In the genomic region with DNA sequence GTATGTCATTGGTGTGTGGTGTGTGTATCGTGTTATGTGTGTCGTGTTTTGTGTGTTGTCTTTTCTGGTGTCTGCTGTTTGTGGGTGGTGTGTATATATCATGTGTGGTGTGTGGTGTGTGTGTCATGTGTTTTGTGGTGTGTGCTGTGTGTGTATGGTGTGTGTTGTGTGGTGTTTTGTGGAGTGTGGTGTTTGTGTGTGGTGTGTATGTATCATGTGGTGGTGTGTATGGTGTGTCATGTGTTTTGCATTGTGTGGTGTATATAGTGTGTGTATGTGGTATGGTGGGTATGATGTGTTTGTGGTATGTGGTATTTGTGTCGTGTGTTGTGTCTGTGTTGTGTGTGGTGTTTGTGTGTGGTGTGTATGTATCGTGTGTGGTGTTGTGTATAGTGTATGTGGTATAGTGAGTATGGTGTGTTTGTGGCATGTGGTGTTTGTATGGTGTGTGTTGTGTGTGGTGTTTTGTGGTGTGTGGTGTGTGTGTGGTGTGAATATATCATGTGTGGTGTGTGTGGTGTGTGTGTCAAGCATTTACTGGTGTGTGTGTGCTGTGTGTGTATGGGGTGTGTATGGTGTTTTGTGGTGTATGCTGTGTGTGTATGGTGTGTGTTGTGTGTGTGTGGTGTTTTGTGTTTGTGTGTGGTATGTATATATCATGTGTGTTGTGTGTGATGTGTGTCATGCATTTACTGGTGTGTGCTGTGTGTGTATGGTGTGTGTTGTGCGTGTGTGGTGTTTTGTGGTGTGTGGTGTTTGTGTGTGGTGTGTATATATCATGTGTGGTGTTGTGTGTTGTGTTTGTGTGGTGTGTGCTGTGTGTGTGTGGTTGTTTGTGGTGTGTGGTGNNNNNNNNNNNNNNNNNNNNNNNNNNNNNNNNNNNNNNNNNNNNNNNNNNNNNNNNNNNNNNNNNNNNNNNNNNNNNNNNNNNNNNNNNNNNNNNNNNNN, we compare ENCODE assay signal across 26 cellular contexts. TPM values are rescaled to one million over a fixed set of nuclear protein-coding genes. Genes with fewer than 3 reads are reported as not detected.
DNase-seq lines count a peak whose midpoint lies in the region; ATAC-seq and TF ChIP-seq lines count a peak whose summit lies in the region.
"Had no signal": no experiment of that assay in that cellular context is flagged by ENCODE, and none has a peak within 500 bp of the region (broad histone marks: within the 10 kb centered on the region; RNA-seq: fewer than 3 reads in every experiment).

No MANE protein-coding gene starts in this region.

- H3K4me3 ChIP-seq in Karpas-422 (ENCODE audit: low read length) (no peak overlapping the region), left lung (no peak overlapping the region)
- H3K4me3 ChIP-seq: GM23338, testis had no signal

- H3K9me3 ChIP-seq in Karpas-422 (ENCODE audit: low read length) = no peaks in the 10 kb centered on the region
- no peaks in the 10 kb centered on the region for H3K9me3 ChIP-seq in left lung
- H3K9me3 ChIP-seq: testis had no signal

- H3K27me3 ChIP-seq in Karpas-422 (ENCODE audit: low read length) = no peaks in the 10 kb centered on the region
- H3K27me3 ChIP-seq in left lung = peaks cover 0 to 8% of the 10 kb centered on the region in 2 donors
- H3K27me3 ChIP-seq: testis had no signal

- no peak for ATAC-seq in omental fat pad (ENCODE audit: low FRiP score)
- no peak for ATAC-seq in left lung
- ATAC-seq: activated T-helper 17 cell treated with anti-CD3 and anti-CD28 coated beads, Interleukin-2, amount 50 U/mL, for 72 hours; WTC11 had no signal

- intact Hi-C loops in left lung (cut with DNase I) = no loop called here

- H3K9me2 ChIP-seq in Karpas-422 (replicated peaks; ENCODE audit: insufficient read depth, low read length) = no peaks in the 10 kb centered on the region

- peak; percentile 48 for DNase-seq in activated effector memory CD4-positive, alpha-beta T cell treated with anti-CD3 and anti-CD28 coated beads, Interleukin-2, amount 50 U/mL, for 16 hours
- no peak for DNase-seq in activated effector memory CD4-positive, alpha-beta T cell treated with Interleukin-2 at 50 U/mL for 16 hours
- DNase-seq in HEK293T (ENCODE audit: extremely low spot score) = no peak
- peak; percentile 48 for DNase-seq in ecto neural progenitor cell (ENCODE audit: low spot score)
- peak; percentile 17 for DNase-seq in omental fat pad (ENCODE audit: low spot score)
- no peak for DNase-seq in Karpas-422
- no peak for DNase-seq in CD1c-positive myeloid dendritic cell (ENCODE audit: extremely low spot score)
- no peak for DNase-seq in left lung
- DNase-seq: ACHN; amniotic stem cell; DMS 273 treated with DMSO at 0.1 percent for 48 hours; foreskin melanocyte; hippocampal formation; islet precursor cell; NCI-H2081 treated with DMSO at 0.1 percent for 48 hours; NCI-H524 treated with DMSO at 0.1 percent for 48 hours; occipital lobe; retina; stimulated activated CD4-positive, alpha-beta T cell treated with anti-CD3 and anti-CD28 coated beads, Interleukin-12 subunit alpha, Interleukin-12 subunit beta, amount 100 ng/mL, for 4 hours; T-helper 9 cell; testis had no signal

- CTCF ChIA-PET in HEK293T (lab: Yijun Ruan, JAX) = no interaction called here

- H3K27ac ChIP-seq in Karpas-422 (ENCODE audit: low read length) (no peak overlapping the region), left lung (no peak overlapping the region)
- H3K27ac ChIP-seq: C4-2B, testis had no signal

- H3K36me3 ChIP-seq in Karpas-422 (ENCODE audit: insufficient read depth, low read length) (no peaks in the 10 kb centered on the region), left lung (peaks cover 0 to 2% of the 10 kb centered on the region in 2 donors)

- H3K4me2 ChIP-seq in Karpas-422 (ENCODE audit: low read depth, low read length, poor library complexity, severe bottlenecking) = no peak overlapping the region
- H3K4me2 ChIP-seq: GM23338 had no signal

- no peak overlapping the region for H2AFZ ChIP-seq in Karpas-422 (ENCODE audit: low read length)
- H2AFZ ChIP-seq: GM23338 had no signal

- TF ChIP-seq CTCF in omental fat pad (IDR thresholded peaks at IDR 0.05) = no peak
- TF ChIP-seq CTCF in left lung (IDR thresholded peaks at IDR 0.05) = no peak

- no peaks in the 10 kb centered on the region for H4K20me1 ChIP-seq in Karpas-422 (ENCODE audit: insufficient read depth, low read depth, low read length)

- POLR2A ChIA-PET in HEK293T (lab: Yijun Ruan, JAX) = no interaction called here

- no peaks in the 10 kb centered on the region for H3K79me2 ChIP-seq in Karpas-422 (ENCODE audit: low read length)

- H3K9ac ChIP-seq in Karpas-422 (ENCODE audit: low read length) = no peak overlapping the region

- H3K4me1 ChIP-seq in Karpas-422 (ENCODE audit: low read length) = peaks cover 33% of the 10 kb centered on the region
- peaks cover 7 to 52% of the 10 kb centered on the region in 2 donors for H3K4me1 ChIP-seq in left lung

TF ChIP-seq in HEK293T, 16 proteins besides CTCF, POLR2A, EP300 and RAD21:
- TF ChIP-seq LEF1 (IDR thresholded peaks at IDR 0.05; ENCODE audit: borderline replicate concordance) (no peak), NFRKB (IDR thresholded peaks at IDR 0.05) (no peak), TARDBP (IDR thresholded peaks at IDR 0.05) (peak; percentile 23; the same call in 1 of the 2 replicates), SUZ12 (IDR thresholded peaks at IDR 0.05) (no peak)

RNA-seq across cellular contexts. Expression of gene PIM3, which starts 12.7 kb away (rescaled TPM):
- total RNA-seq in omental fat pad = 100 to 1,000 TPM in 2 of 4 donors, 10 to 100 TPM in 2; 92.2 to 174 (median 114) TPM
- total RNA-seq in Karpas-422 (2014; rRNA removed; shearing (Covaris generic); ENCODE audit: low replicate concordance) = 15.4 and 41.1 TPM in 2 replicates
- total RNA-seq in left lung = 100 to 1,000 TPM in 1 of 2 donors, 10 to 100 TPM in 1; 80.6 to 129 TPM

RNA-seq across cellular contexts. Expression of gene IL17REL, which starts 39.3 kb away (rescaled TPM):
- not detected for total RNA-seq in omental fat pad
- not detected in 2 replicates for total RNA-seq in Karpas-422 (2014; rRNA removed; shearing (Covaris generic); ENCODE audit: low replicate concordance)
- total RNA-seq in left lung = not detected
- total RNA-seq: lung microvascular endothelial cell, occipital lobe had no signal

RNA-seq across cellular contexts. Expression of gene CRELD2, which starts 54.9 kb away (rescaled TPM):
- total RNA-seq in omental fat pad (10 to 100 TPM; 30.8 to 52.4 (median 39.8) TPM), left lung (10 to 100 TPM; 59.7 to 79.7 TPM)
- total RNA-seq in Karpas-422 (2014; rRNA removed; shearing (Covaris generic); ENCODE audit: low replicate concordance) = 12.7 and 34.2 TPM in 2 replicates

RNA-seq across cellular contexts. Expression of gene ALG12, which starts 55.1 kb away (rescaled TPM):
- total RNA-seq in omental fat pad (10 to 100 TPM; 11.7 to 21.8 (median 13.0) TPM), left lung (10 to 100 TPM; 29.4 to 35.2 TPM)
- 4.7 and 4.8 TPM in 2 replicates for total RNA-seq in Karpas-422 (2014; rRNA removed; shearing (Covaris generic); ENCODE audit: low replicate concordance)

Comparison
In these comparisons a context has a peak if more than half of its experiments do, and no peak if none do; other contexts are left out.
1. DNase-seq: peak in activated effector memory CD4-positive, alpha-beta T cell treated with anti-CD3 and anti-CD28 coated beads, Interleukin-2, amount 50 U/mL, for 16 hours (single experiment), ecto neural progenitor cell (single experiment) and omental fat pad (single experiment); none in activated effector memory CD4-positive, alpha-beta T cell treated with Interleukin-2 at 50 U/mL for 16 hours (single experiment), HEK293T (single experiment), Karpas-422 (single experiment), CD1c-positive myeloid dendritic cell (single experiment) and left lung (0 of 2).